Comparison of ENCODE assay signal across 12 cellular contexts in genomic region chr17:42686520-42687137, GRCh38. TPM values are rescaled to one million over a fixed set of nuclear protein-coding genes. Genes with fewer than 3 reads are reported as not detected.
DNase-seq lines count a peak whose midpoint lies in the region; ATAC-seq and TF ChIP-seq lines count a peak whose summit lies in the region.
"Had no signal": no experiment of that assay in that cellular context is flagged by ENCODE, and none has a peak within 500 bp of the region (broad histone marks: within the 10 kb centered on the region; RNA-seq: fewer than 3 reads in every experiment).

No MANE protein-coding gene starts in this region.

- peaks cover 16% of the 10 kb centered on the region for H3K4me1 Mint-ChIP-seq in endodermal cell

- peaks cover 45% of the 10 kb centered on the region for H3K27me3 Mint-ChIP-seq in endodermal cell (ENCODE audit: insufficient read depth)

- H3K27me3 ChIP-seq in SK-N-SH (ENCODE audit: insufficient read depth) (no peaks in the 10 kb centered on the region), endodermal cell (ENCODE audit: control insufficient read depth, insufficient read depth, low read length, poor library complexity, severe bottlenecking) (peaks cover 20% of the 10 kb centered on the region), osteoblast (ENCODE audit: insufficient read depth, low read length) (no peaks in the 10 kb centered on the region)
- H3K27me3 ChIP-seq: MG63 had no signal

- no peak overlapping the region for H3K4me3 Mint-ChIP-seq in endodermal cell

- H4K20me1 ChIP-seq in SK-N-SH (ENCODE audit: insufficient read depth) (no peaks in the 10 kb centered on the region), osteoblast (ENCODE audit: insufficient read depth, low read length) (peaks cover 8% of the 10 kb centered on the region)

- no peak for ATAC-seq in SK-N-SH treated with all-trans-retinoic acid at 6 μM for 48 hours
- no peak for ATAC-seq in GM21515 (IDR thresholded peaks at IDR 0.05; ENCODE audit: unreplicated experiment)

- TF ChIP-seq RAD21 in SK-N-SH (IDR thresholded peaks at IDR 0.05; ENCODE audit: low read length) = no peak

- H3K4me2 ChIP-seq in SK-N-SH (no peak overlapping the region), osteoblast (ENCODE audit: insufficient read depth, low read length) (no peak overlapping the region)

- TF ChIP-seq EP300 in SK-N-SH (IDR thresholded peaks at IDR 0.05; ENCODE audit: borderline replicate concordance in 1 of 2, low read depth in 1 of 2, low read length in 1 of 2) = no peak

- H3K27ac ChIP-seq in SK-N-SH (ENCODE audit: low read depth in 2 of 2, low read length in 1 of 2) (no peak overlapping the region), endodermal cell (ENCODE audit: low read depth, low read length) (no peak overlapping the region), osteoblast (ENCODE audit: low read depth, low read length) (no peak overlapping the region)

- no peak overlapping the region for H3K4me3 ChIP-seq in SK-N-SH (ENCODE audit: low read depth in 2 of 2, low read length in 1 of 2)
- H3K4me3 ChIP-seq in endodermal cell (ENCODE audit: low read length) = no peak overlapping the region
- no peak overlapping the region for H3K4me3 ChIP-seq in osteoblast (ENCODE audit: insufficient read depth, low read length)
- H3K4me3 ChIP-seq: MG63 had no signal

- H3K27ac Mint-ChIP-seq in endodermal cell = no peak overlapping the region

- H3K36me3 ChIP-seq in SK-N-SH (replicated peaks in 1 of 2; ENCODE audit: control insufficient read depth in 1 of 2, insufficient read depth in 2 of 2, low read length in 1 of 2) (peaks cover 8 to 36% of the 10 kb centered on the region in 2 experiments), endodermal cell (ENCODE audit: control insufficient read depth, insufficient read depth, low read length) (peaks cover 8% of the 10 kb centered on the region), osteoblast (ENCODE audit: insufficient read depth, low read length) (peaks cover 11% of the 10 kb centered on the region)
- H3K36me3 ChIP-seq: MG63 had no signal

- H3K9me2 ChIP-seq in SK-N-SH = no peaks in the 10 kb centered on the region

- TF ChIP-seq CTCF in SK-N-SH (IDR thresholded peaks at IDR 0.05) (no peak), endodermal cell (conservative IDR thresholded peaks at IDR 0.05) (no peak), osteoblast (IDR thresholded peaks at IDR 0.05; ENCODE audit: extremely low read depth, low read depth, low read length) (no peak)

- peaks cover 5% of the 10 kb centered on the region for H3K79me2 ChIP-seq in SK-N-SH (ENCODE audit: insufficient read depth)
- no peaks in the 10 kb centered on the region for H3K79me2 ChIP-seq in osteoblast (ENCODE audit: insufficient read depth, low read length)

- POLR2A ChIA-PET in SK-N-SH (lab: Yijun Ruan, JAX) = no interaction called here

- CTCF ChIA-PET in SK-N-SH (lab: Yijun Ruan, JAX) = no interaction called here

- H3K9ac ChIP-seq in SK-N-SH (no peak overlapping the region), endodermal cell (ENCODE audit: extremely low read depth, low read length, poor library complexity, severe bottlenecking) (no peak overlapping the region)

- H2AFZ ChIP-seq in SK-N-SH (ENCODE audit: low read depth) (no peak overlapping the region), osteoblast (ENCODE audit: low read length) (no peak overlapping the region)

- peaks cover 13% of the 10 kb centered on the region for H3K36me3 Mint-ChIP-seq in endodermal cell (ENCODE audit: low read depth)

- H3K4me1 ChIP-seq in SK-N-SH (ENCODE audit: control insufficient read depth in 1 of 2, insufficient read depth in 2 of 2, low read depth in 1 of 2, low read length in 1 of 2) = peaks cover 0 to 12% of the 10 kb centered on the region in 2 experiments; a peak in 2 of 4 replicates
- H3K4me1 ChIP-seq in endodermal cell (ENCODE audit: control insufficient read depth, insufficient read depth, low read length) = peaks cover under 1% of the 10 kb centered on the region
- H3K4me1 ChIP-seq in osteoblast (ENCODE audit: insufficient read depth, low read length) = peaks cover 13% of the 10 kb centered on the region

- H3K9me3 ChIP-seq in SK-N-SH = no peaks in the 10 kb centered on the region
- no peaks in the 10 kb centered on the region for H3K9me3 ChIP-seq in endodermal cell (ENCODE audit: control insufficient read depth, low read length)
- H3K9me3 ChIP-seq in osteoblast (ENCODE audit: low read depth, low read length) = no peaks in the 10 kb centered on the region
- H3K9me3 ChIP-seq: MG63 had no signal

- 93% methylated on average over 32 of the region's 32 CpGs for WGBS in SK-N-SH (ENCODE audit: low lambda C conversion rate)
- 94 to 97% methylated on average over 30 to 32 of the region's 32 CpGs for WGBS in endodermal cell (ENCODE audit: insufficient coverage in 1 of 2, insufficient read length in 1 of 2), 2 experiments

- DNase-seq in SK-N-SH (peak; percentile 48), endodermal cell (peak; percentile 60), osteoblast (ENCODE audit: insufficient read length, low spot score, missing footprints) (peak; percentile 34), glomerular visceral epithelial cell (ENCODE audit: extremely low spot score) (no peak)
- DNase-seq: MG63, NCI-H1092 treated with DMSO at 0.1 percent for 48 hours, NCI-H187 treated with DMSO at 0.1 percent for 48 hours, NCI-H446, NCI-H774, SHP77 treated with DMSO at 0.1 percent for 48 hours had no signal

- no peaks in the 10 kb centered on the region for H3K9me3 Mint-ChIP-seq in endodermal cell

- peaks cover 7% of the 10 kb centered on the region for H3F3A ChIP-seq in SK-N-SH (replicated peaks; ENCODE audit: insufficient read depth)

TF ChIP-seq in SK-N-SH, 30 proteins besides CTCF, POLR2A, EP300 and RAD21:
- TF ChIP-seq CHD2 (IDR thresholded peaks at IDR 0.05; ENCODE audit: low read length, partially characterized antibody) = no peak

TF ChIP-seq in SK-N-SH treated with all-trans-retinoic acid at 6 μM for 48 hours, 23 proteins besides CTCF, POLR2A, EP300 and RAD21 (continues in another document):
- no peak for TF ChIP-seq PATZ1 (CRISPR knock-in tag; IDR thresholded peaks at IDR 0.05; ENCODE audit: borderline replicate concordance)
- TF ChIP-seq ZNF565 (CRISPR knock-in tag; conservative IDR thresholded peaks at IDR 0.05; ENCODE audit: low read depth) = no peak
- no peak for TF ChIP-seq BACH2 (CRISPR knock-in tag; IDR thresholded peaks at IDR 0.05; ENCODE audit: borderline replicate concordance)
- no peak for TF ChIP-seq ARNTL (CRISPR knock-in tag; IDR thresholded peaks at IDR 0.05; ENCODE audit: borderline replicate concordance, low read depth)
- no peak for TF ChIP-seq TOX (CRISPR knock-in tag; IDR thresholded peaks at IDR 0.05; ENCODE audit: borderline replicate concordance)
- no peak for TF ChIP-seq ZNF8 (CRISPR knock-in tag; IDR thresholded peaks at IDR 0.05)

RNA-seq across cellular contexts. Expression of gene CNTNAP1, which starts 4.3 kb away (rescaled TPM):
- polyA plus RNA-seq in SK-N-SH (2012; rRNA removed) = 74.3 and 92.7 TPM in 2 replicates
- 31.9 and 45.9 TPM in 2 replicates for polyA plus RNA-seq in SK-N-SH (2012; cell fraction: cytosol; rRNA removed)
- 213 and 214 TPM in 2 replicates for polyA plus RNA-seq in SK-N-SH (2012; cell fraction: nucleus; rRNA removed)
- total RNA-seq in endodermal cell = 10 to 100 TPM in 1 of 2 donors, 1 to 10 TPM in 1; 9.9 to 18.9 TPM
- 16.0 TPM for polyA plus RNA-seq in endodermal cell (2013, experiment 1 of 2)
- 17.5 TPM for polyA plus RNA-seq in endodermal cell (2013, experiment 2 of 2)
- 18.6 and 19.2 TPM in 2 replicates for total RNA-seq in osteoblast

RNA-seq across cellular contexts. Expression of gene CCR10, which starts 5.0 kb away (rescaled TPM):
- 2.2 and 3.1 TPM in 2 replicates for polyA plus RNA-seq in SK-N-SH (2012; rRNA removed)
- polyA plus RNA-seq in SK-N-SH (2012; cell fraction: cytosol; rRNA removed) = 1.2 and 1.7 TPM in 2 replicates
- polyA plus RNA-seq in SK-N-SH (2012; cell fraction: nucleus; rRNA removed) = 11.5 and 25.8 TPM in 2 replicates
- 1 to 10 TPM in 1 of 2 donors, under 1 TPM in 1; 0.70 to 1.7 TPM for total RNA-seq in endodermal cell
- 1.2 TPM for polyA plus RNA-seq in endodermal cell (2013, experiment 1 of 2)
- 0.62 TPM for polyA plus RNA-seq in endodermal cell (2013, experiment 2 of 2)
- 0.59 and 2.2 TPM in 2 replicates for total RNA-seq in osteoblast

RNA-seq across cellular contexts. Expression of gene PLEKHH3, which starts 9.8 kb away (rescaled TPM):
- polyA plus RNA-seq in SK-N-SH (2012; rRNA removed) = 9.8 and 12.8 TPM in 2 replicates
- polyA plus RNA-seq in SK-N-SH (2012; cell fraction: cytosol; rRNA removed) = 5.9 and 8.6 TPM in 2 replicates
- polyA plus RNA-seq in SK-N-SH (2012; cell fraction: nucleus; rRNA removed) = 22.9 and 29.8 TPM in 2 replicates
- total RNA-seq in endodermal cell = 10 to 100 TPM; 13.7 to 24.3 TPM
- polyA plus RNA-seq in endodermal cell (2013, experiment 1 of 2) = 19.2 TPM
- 15.1 TPM for polyA plus RNA-seq in endodermal cell (2013, experiment 2 of 2)
- total RNA-seq in osteoblast = 14.7 and 19.9 TPM in 2 replicates

RNA-seq across cellular contexts. Expression of gene TUBG2, which starts 27.5 kb away (rescaled TPM):
- polyA plus RNA-seq in SK-N-SH (2012; rRNA removed) = 27.6 and 33.9 TPM in 2 replicates
- polyA plus RNA-seq in SK-N-SH (2012; cell fraction: cytosol; rRNA removed) = 14.4 and 21.3 TPM in 2 replicates
- 210 and 236 TPM in 2 replicates for polyA plus RNA-seq in SK-N-SH (2012; cell fraction: nucleus; rRNA removed)
- total RNA-seq in endodermal cell = 10 to 100 TPM; 32.4 to 38.0 TPM
- polyA plus RNA-seq in endodermal cell (2013, experiment 1 of 2) = 24.3 TPM
- 24.1 TPM for polyA plus RNA-seq in endodermal cell (2013, experiment 2 of 2)
- 13.8 TPM in 2 replicates for total RNA-seq in osteoblast

RNA-seq across cellular contexts. Expression of gene EZH1, which starts 58.2 kb away (rescaled TPM):
- polyA plus RNA-seq in SK-N-SH (2012; rRNA removed) = 28.6 and 42.9 TPM in 2 replicates
- 13.3 and 14.4 TPM in 2 replicates for polyA plus RNA-seq in SK-N-SH (2012; cell fraction: cytosol; rRNA removed)
- 129 and 190 TPM in 2 replicates for polyA plus RNA-seq in SK-N-SH (2012; cell fraction: nucleus; rRNA removed)
- total RNA-seq in endodermal cell = 10 to 100 TPM; 26.0 to 27.2 TPM
- 30.2 TPM for polyA plus RNA-seq in endodermal cell (2013, experiment 1 of 2)
- 25.5 TPM for polyA plus RNA-seq in endodermal cell (2013, experiment 2 of 2)
- 30.8 and 31.8 TPM in 2 replicates for total RNA-seq in osteoblast
